In the genomic region with DNA sequence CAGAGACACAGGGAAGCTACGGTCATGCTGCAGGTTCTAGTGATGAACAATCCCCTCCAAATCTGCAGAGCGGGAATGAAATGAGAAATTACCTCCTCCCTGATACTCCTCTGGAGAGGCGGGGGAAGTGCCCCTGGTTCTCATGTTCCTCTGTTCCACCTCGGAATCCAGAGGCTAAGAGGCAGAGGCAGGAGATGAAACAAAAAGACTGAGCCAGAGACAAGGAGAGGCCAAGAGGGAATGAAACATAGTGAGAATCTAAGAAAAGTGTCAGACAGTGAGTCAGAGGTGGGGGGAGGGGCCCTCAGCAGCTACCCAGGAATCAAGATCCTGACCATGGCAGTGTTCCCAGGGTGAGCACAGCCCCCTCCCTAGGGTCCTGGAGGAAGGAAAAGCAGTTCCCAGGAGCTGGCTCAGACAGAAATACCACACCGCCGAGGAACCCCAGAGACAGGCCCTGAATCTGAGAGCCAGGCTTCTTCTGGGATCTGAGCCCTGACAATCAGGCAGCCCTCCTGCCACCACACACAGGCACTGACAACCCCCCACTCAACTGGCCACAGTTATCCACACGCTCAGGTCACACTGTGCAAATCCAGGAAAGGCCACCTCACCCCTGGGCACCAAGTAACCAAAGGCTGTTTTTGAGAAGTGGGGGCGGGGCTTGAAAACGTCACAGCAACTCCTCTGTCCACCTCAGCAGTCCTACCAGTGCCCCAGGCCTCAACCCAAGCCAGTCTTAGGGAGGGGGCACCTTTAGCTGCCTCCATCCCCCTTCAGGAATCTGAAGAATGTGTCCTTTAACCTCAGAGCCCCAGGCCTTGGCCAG, we compare ENCODE assay signal across 1 cellular context.
TF ChIP-seq lines count a peak whose summit lies in the region.

No MANE protein-coding gene starts in this region.

TF ChIP-seq in Ishikawa, 13 proteins besides CTCF, POLR2A, EP300 and RAD21 (continued from another document):
- TF ChIP-seq REST (IDR thresholded peaks at IDR 0.05; ENCODE audit: low read depth), result no peak
